ENCODE assay signal across 1 cellular context in the genomic region with DNA sequence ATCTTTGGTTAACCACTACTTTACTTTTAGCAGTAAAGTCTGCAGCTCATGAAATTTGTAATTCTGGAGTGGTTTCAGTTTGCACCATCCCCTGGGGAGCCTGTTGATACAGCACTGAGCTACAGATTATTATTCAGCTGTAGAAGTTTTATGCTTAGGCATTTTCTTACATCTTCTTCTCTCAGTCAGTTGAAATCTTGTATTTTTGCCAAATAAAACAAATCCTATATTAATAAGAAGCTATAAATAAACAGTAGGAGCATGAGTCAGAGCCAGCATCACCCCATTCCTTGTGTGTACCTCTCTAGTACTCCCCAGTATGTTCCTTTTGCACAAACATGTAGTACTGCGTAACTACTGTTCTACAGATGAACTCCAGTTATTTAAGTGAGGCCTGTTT.
TF ChIP-seq lines count a peak whose summit lies in the region.

No MANE protein-coding gene starts in this region.

TF ChIP-seq in IMR-90, 13 proteins besides CTCF, POLR2A, EP300 and RAD21 (continued from another document):
- TF ChIP-seq, protein P1, sequence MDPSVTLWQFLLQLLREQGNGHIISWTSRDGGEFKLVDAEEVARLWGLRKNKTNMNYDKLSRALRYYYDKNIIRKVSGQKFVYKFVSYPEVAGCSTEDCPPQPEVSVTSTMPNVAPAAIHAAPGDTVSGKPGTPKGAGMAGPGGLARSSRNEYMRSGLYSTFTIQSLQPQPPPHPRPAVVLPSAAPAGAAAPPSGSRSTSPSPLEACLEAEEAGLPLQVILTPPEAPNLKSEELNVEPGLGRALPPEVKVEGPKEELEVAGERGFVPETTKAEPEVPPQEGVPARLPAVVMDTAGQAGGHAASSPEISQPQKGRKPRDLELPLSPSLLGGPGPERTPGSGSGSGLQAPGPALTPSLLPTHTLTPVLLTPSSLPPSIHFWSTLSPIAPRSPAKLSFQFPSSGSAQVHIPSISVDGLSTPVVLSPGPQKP (IDR thresholded peaks at IDR 0.05; ENCODE audit: borderline replicate concordance, low read depth, low read length), result no peak
- peak; percentile 4; the same call in 1 of the 2 replicates for TF ChIP-seq SMC3 (IDR thresholded peaks at IDR 0.05; ENCODE audit: low read depth, low read length)
TF ChIP-seq in IMR-90: peak in this region for 2.
